In genomic region chr1:83762419-83762818, GRCh38 we compare ENCODE assay signal across 1 cellular context.
TF ChIP-seq lines count a peak whose summit lies in the region.

No MANE protein-coding gene starts in this region.

TF ChIP-seq in SK-N-SH, 30 proteins besides CTCF, POLR2A, EP300 and RAD21 (continued from another document):
- no peak for TF ChIP-seq NRF1 (IDR thresholded peaks at IDR 0.05; ENCODE audit: low read depth, low read length)
- TF ChIP-seq JUND (IDR thresholded peaks at IDR 0.05) = no peak
- no peak for TF ChIP-seq RFX5 (IDR thresholded peaks at IDR 0.05; ENCODE audit: low read length)
- TF ChIP-seq FOSL2 (IDR thresholded peaks at IDR 0.05; ENCODE audit: borderline replicate concordance, low read depth) = no peak
- TF ChIP-seq IRF3 (IDR thresholded peaks at IDR 0.05; ENCODE audit: low read depth, low read length) = no peak
- no peak for TF ChIP-seq MEF2A (IDR thresholded peaks at IDR 0.05; ENCODE audit: borderline replicate concordance, low read depth)
- TF ChIP-seq SMC3 (IDR thresholded peaks at IDR 0.05; ENCODE audit: low read depth, low read length) = no peak
- TF ChIP-seq, protein P1, sequence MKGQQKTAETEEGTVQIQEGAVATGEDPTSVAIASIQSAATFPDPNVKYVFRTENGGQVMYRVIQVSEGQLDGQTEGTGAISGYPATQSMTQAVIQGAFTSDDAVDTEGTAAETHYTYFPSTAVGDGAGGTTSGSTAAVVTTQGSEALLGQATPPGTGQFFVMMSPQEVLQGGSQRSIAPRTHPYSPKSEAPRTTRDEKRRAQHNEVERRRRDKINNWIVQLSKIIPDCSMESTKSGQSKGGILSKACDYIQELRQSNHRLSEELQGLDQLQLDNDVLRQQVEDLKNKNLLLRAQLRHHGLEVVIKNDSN (IDR thresholded peaks at IDR 0.05; ENCODE audit: borderline replicate concordance, low read depth) = no peak
- TF ChIP-seq REST (IDR thresholded peaks at IDR 0.05; ENCODE audit: low read depth, low read length) = no peak
- TF ChIP-seq ELF1 (IDR thresholded peaks at IDR 0.05) = no peak
- no peak for TF ChIP-seq EZH2phosphoT487 (IDR thresholded peaks at IDR 0.05; ENCODE audit: borderline replicate concordance, low read depth)
